In genomic region chr3:42224178-42224577, GRCh38 we compare ENCODE assay signal across 14 cellular contexts. TPM values are rescaled to one million over a fixed set of nuclear protein-coding genes. Genes with fewer than 3 reads are reported as not detected.
"Had no signal": no experiment of that assay in that cellular context is flagged by ENCODE, and none has a peak within 500 bp of the region (broad histone marks: within the 10 kb centered on the region; RNA-seq: fewer than 3 reads in every experiment).

No MANE protein-coding gene starts in this region.

- H3K9me3 ChIP-seq: ascending aorta, left lung, tibial artery had no signal

- H3K27ac ChIP-seq: ascending aorta, left lung, tibial artery had no signal

- H3K27me3 ChIP-seq: ascending aorta, left lung, tibial artery had no signal

- H3K4me1 ChIP-seq: ascending aorta, left lung had no signal

- DNase-seq: activated CD8-positive, alpha-beta memory T cell treated with anti-CD3 and anti-CD28 coated beads, Interleukin-2, amount 50 U/mL, for 4 hours; activated CD8-positive, alpha-beta T cell treated with anti-CD3 and anti-CD28 coated beads for 36 hours; activated gamma-delta T cell treated with Interleukin-2 at 50 U/mL for 16 hours; activated naive CD8-positive, alpha-beta T cell treated with anti-CD3 and anti-CD28 coated beads for 36 hours; activated T-cell treated with anti-CD3 and anti-CD28 coated beads, Interleukin-2, amount 50 U/mL, for 72 hours; cortex of kidney; effector memory CD4-positive, alpha-beta T cell; left lung; retina; small intestine; tibial artery had no signal

- ATAC-seq: activated CD8-positive, alpha-beta T cell treated with anti-CD3 and anti-CD28 coated beads for 36 hours; activated T-cell treated with anti-CD3 and anti-CD28 coated beads, Interleukin-2, amount 50 U/mL, for 72 hours; left lung had no signal

- H3K4me3 ChIP-seq: ascending aorta, left lung, tibial artery had no signal

RNA-seq across cellular contexts. Expression of gene CCK, which starts 41.8 kb away (rescaled TPM):
- total RNA-seq: activated CD8-positive, alpha-beta T cell treated with anti-CD3 and anti-CD28 coated beads for 36 hours; activated naive CD8-positive, alpha-beta T cell treated with anti-CD3 and anti-CD28 coated beads for 36 hours; activated T-cell treated with anti-CD3 and anti-CD28 coated beads, Interleukin-2, amount 50 U/mL, for 72 hours; ascending aorta; neural crest cell; osteocyte had no signal
